Comparison of ENCODE assay signal across 7 cellular contexts in genomic region chr7:121994625-121995410, GRCh38.
DNase-seq lines count a peak whose midpoint lies in the region; ATAC-seq, FAIRE-seq and TF ChIP-seq lines count a peak whose summit lies in the region.

No MANE protein-coding gene starts in this region.

- H3K36me3 ChIP-seq in heart right ventricle = no peaks in the 10 kb centered on the region

- no peaks in the 10 kb centered on the region for H3K4me1 Mint-ChIP-seq in activated naive CD8-positive, alpha-beta T cell treated with anti-CD3 and anti-CD28 coated beads, Interleukin-2, amount 50 U/mL, for 24 hours

- H3K4me3 Mint-ChIP-seq in activated naive CD8-positive, alpha-beta T cell treated with anti-CD3 and anti-CD28 coated beads, Interleukin-2, amount 50 U/mL, for 24 hours = no peak overlapping the region

- TF ChIP-seq CTCF in GM12874 (IDR thresholded peaks at IDR 0.05; ENCODE audit: insufficient read depth, low read depth, low read length) (peak; percentile 65), heart right ventricle (IDR thresholded peaks at IDR 0.05) (peak; percentile 12 to 66 (median 47))

- H3K36me3 Mint-ChIP-seq in activated naive CD8-positive, alpha-beta T cell treated with anti-CD3 and anti-CD28 coated beads, Interleukin-2, amount 50 U/mL, for 24 hours (ENCODE audit: low read depth) = no peaks in the 10 kb centered on the region

- TF ChIP-seq POLR2A in H54 (IDR thresholded peaks at IDR 0.05; ENCODE audit: low read depth, low read length) = no peak

- ATAC-seq in activated naive CD8-positive, alpha-beta T cell treated with anti-CD3 and anti-CD28 coated beads, Interleukin-2, amount 50 U/mL, for 24 hours = no peak
- ATAC-seq in heart right ventricle = peak in 5 of 8 donors; percentile 60 to 73 (median 69)

- WGBS in heart right ventricle, 2 donors = 9 to 11% methylated on average over 5 of the region's 5 CpGs

- H3K27me3 Mint-ChIP-seq in activated naive CD8-positive, alpha-beta T cell treated with anti-CD3 and anti-CD28 coated beads, Interleukin-2, amount 50 U/mL, for 24 hours = peaks cover 2% of the 10 kb centered on the region

- DNase-seq in H54 (ENCODE audit: insufficient read length, low spot score) (peak; percentile 22), KG1 (lab: John Stamatoyannopoulos, UW) (peak; percentile 21), OCI-M2 (lab: John Stamatoyannopoulos, UW; ENCODE audit: unreplicated experiment) (peak; percentile 65), heart right ventricle (peak; percentile 16 to 19), retina (peak; percentile 61)
- peak; percentile 47 for DNase-seq in activated naive CD8-positive, alpha-beta T cell treated with anti-CD3 and anti-CD28 coated beads, Interleukin-2, amount 50 U/mL, for 24 hours

- no peaks in the 10 kb centered on the region for H3K9me3 Mint-ChIP-seq in activated naive CD8-positive, alpha-beta T cell treated with anti-CD3 and anti-CD28 coated beads, Interleukin-2, amount 50 U/mL, for 24 hours

- no peaks in the 10 kb centered on the region for H3K9me3 ChIP-seq in heart right ventricle

- no peaks in the 10 kb centered on the region for H3K4me1 ChIP-seq in heart right ventricle

- FAIRE-seq in H54 (lab: Jason Lieb, UNC) = peak; percentile 91

- H3K27me3 ChIP-seq in heart right ventricle = peaks cover 0 to 5% (median 0%) of the 10 kb centered on the region in 7 donors

- no peak overlapping the region for H3K4me3 ChIP-seq in heart right ventricle

- H3K27ac Mint-ChIP-seq in activated naive CD8-positive, alpha-beta T cell treated with anti-CD3 and anti-CD28 coated beads, Interleukin-2, amount 50 U/mL, for 24 hours = no peak overlapping the region

- intact Hi-C loops in heart right ventricle (cut with DNase I) = loop anchor here in 5 of 10 donors (2.0 to 10.0 kb wide), 5 partner anchors 240 to 630 kb away; no protein-coding TSS in a partner anchor

- H3K27ac ChIP-seq in heart right ventricle = no peak overlapping the region
